Comparison of ENCODE assay signal across 8 cellular contexts in genomic region chr19:49816616-49817015, GRCh38. TPM values are rescaled to one million over a fixed set of nuclear protein-coding genes. Genes with fewer than 3 reads are reported as not detected.
A peak's percentile ranks its signal among the peaks of the same experiment; 100 is the strongest.
DNase-seq lines count a peak whose midpoint lies in the region; ATAC-seq, FAIRE-seq and TF ChIP-seq lines count a peak whose summit lies in the region.

No MANE protein-coding gene starts in this region.

- peaks cover 11% of the 10 kb centered on the region for H3K4me1 ChIP-seq in HUES48 (ENCODE audit: control insufficient read depth, insufficient read depth, low read length)
- peaks cover 23% of the 10 kb centered on the region for H3K4me1 ChIP-seq in keratinocyte (ENCODE audit: control insufficient read depth, extremely low read depth, insufficient read depth, low read length)
- peaks cover 14 to 65% (median 47%) of the 10 kb centered on the region in 6 donors for H3K4me1 ChIP-seq in spleen

- H3K4me1 Mint-ChIP-seq in activated T-helper 1 cell treated with anti-CD3 and anti-CD28 coated beads, Interleukin-12 subunit alpha, Interleukin-12 subunit beta, Interleukin-2, Interleukin-4 antibody, amounts not matched to agents 30 ng/mL and 10 ng/mL and 1 ng/mL, durations not matched to agents 14 hours and 24 hours and 36 hours (ENCODE audit: low read depth): peaks cover 36% of the 10 kb centered on the region

- no peak for TF ChIP-seq POLR2A in spleen (IDR thresholded peaks at IDR 0.05)

- peak overlapping the region; percentile 71; the same call in 1 of the 2 replicates for H3K4me3 ChIP-seq in HUES48 (ENCODE audit: low read depth, low read length)
- H3K4me3 ChIP-seq in keratinocyte (ENCODE audit: control insufficient read depth in 2 of 3, extremely low read depth in 1 of 3, insufficient read depth in 2 of 3, low read depth in 1 of 3, low read length in 3 of 3): peak overlapping the region in 1 of 3 experiments; percentile 43
- peak overlapping the region in 1 of 8 donors; percentile 94 for H3K4me3 ChIP-seq in spleen

- intact Hi-C loops in activated T-helper 1 cell treated with anti-CD3 and anti-CD28 coated beads, Interleukin-12 subunit alpha, Interleukin-12 subunit beta, Interleukin-2, Interleukin-4 antibody, amounts not matched to agents 30 ng/mL and 10 ng/mL and 1 ng/mL, durations not matched to agents 14 hours and 24 hours and 36 hours (cut with micrococcal nuclease): loop anchor here (1.0 to 10.0 kb wide), 3 partner anchors 34 to 222 kb away; partner anchors contain the start of gene PRR12
- intact Hi-C loops in spleen (cut with DNase I; ENCODE audit: low total_unique reads): no loop called here

- no peak for DNase-seq in activated T-helper 1 cell treated with anti-CD3 and anti-CD28 coated beads, Interleukin-12 subunit alpha, Interleukin-12 subunit beta, Interleukin-2, Interleukin-4 antibody, amounts not matched to agents 30 ng/mL and 10 ng/mL and 1 ng/mL, durations not matched to agents 14 hours and 24 hours and 36 hours (ENCODE audit: low spot score)
- DNase-seq in keratinocyte (ENCODE audit: low read depth, low spot score): no peak
- DNase-seq in spleen: no peak
- no peak for DNase-seq in AG20443 (ENCODE audit: low spot score)
- DNase-seq in SKM-1 (lab: John Stamatoyannopoulos, UW; ENCODE audit: unreplicated experiment): no peak
- no peak for DNase-seq in GM19240 (ENCODE audit: insufficient read length, low spot score)

- H3K27ac ChIP-seq in HUES48 (ENCODE audit: low read depth, low read length) (peak overlapping the region; percentile 49), keratinocyte (ENCODE audit: control insufficient read depth, insufficient read depth, low read length) (peak overlapping the region; percentile 71), spleen (peak overlapping the region in 7 of 8 donors; percentile 96 to 99 (median 98))

- H3K9me3 Mint-ChIP-seq in activated T-helper 1 cell treated with anti-CD3 and anti-CD28 coated beads, Interleukin-12 subunit alpha, Interleukin-12 subunit beta, Interleukin-2, Interleukin-4 antibody, amounts not matched to agents 30 ng/mL and 10 ng/mL and 1 ng/mL, durations not matched to agents 14 hours and 24 hours and 36 hours: no peaks in the 10 kb centered on the region

- no peak overlapping the region for H3K27ac Mint-ChIP-seq in activated T-helper 1 cell treated with anti-CD3 and anti-CD28 coated beads, Interleukin-12 subunit alpha, Interleukin-12 subunit beta, Interleukin-2, Interleukin-4 antibody, amounts not matched to agents 30 ng/mL and 10 ng/mL and 1 ng/mL, durations not matched to agents 14 hours and 24 hours and 36 hours

- peaks cover 25% of the 10 kb centered on the region for H3K79me2 ChIP-seq in keratinocyte (ENCODE audit: control insufficient read depth, insufficient read depth, low read length)

- 85 to 93% (median 88%) methylated on average over 16 of the region's 16 CpGs for WGBS in spleen, 5 donors

- H3K27me3 Mint-ChIP-seq in activated T-helper 1 cell treated with anti-CD3 and anti-CD28 coated beads, Interleukin-12 subunit alpha, Interleukin-12 subunit beta, Interleukin-2, Interleukin-4 antibody, amounts not matched to agents 30 ng/mL and 10 ng/mL and 1 ng/mL, durations not matched to agents 14 hours and 24 hours and 36 hours (ENCODE audit: insufficient read depth): no peaks in the 10 kb centered on the region

- no peaks in the 10 kb centered on the region for H3K27me3 ChIP-seq in HUES48 (ENCODE audit: control insufficient read depth, insufficient read depth, low read length)
- H3K27me3 ChIP-seq in keratinocyte (ENCODE audit: control insufficient read depth, extremely low read depth, insufficient read depth, low read length): no peaks in the 10 kb centered on the region
- no peaks in the 10 kb centered on the region for H3K27me3 ChIP-seq in spleen (replicated peaks in 1 of 7)

- no peaks in the 10 kb centered on the region for H3K36me3 Mint-ChIP-seq in activated T-helper 1 cell treated with anti-CD3 and anti-CD28 coated beads, Interleukin-12 subunit alpha, Interleukin-12 subunit beta, Interleukin-2, Interleukin-4 antibody, amounts not matched to agents 30 ng/mL and 10 ng/mL and 1 ng/mL, durations not matched to agents 14 hours and 24 hours and 36 hours (ENCODE audit: low read depth)

- peak overlapping the region; percentile 42 for H3K4me3 Mint-ChIP-seq in activated T-helper 1 cell treated with anti-CD3 and anti-CD28 coated beads, Interleukin-12 subunit alpha, Interleukin-12 subunit beta, Interleukin-2, Interleukin-4 antibody, amounts not matched to agents 30 ng/mL and 10 ng/mL and 1 ng/mL, durations not matched to agents 14 hours and 24 hours and 36 hours

- H3K9ac ChIP-seq in HUES48 (ENCODE audit: low read depth, low read length) (no peak overlapping the region), keratinocyte (ENCODE audit: control insufficient read depth, extremely low read depth, insufficient read depth, low read length) (peak overlapping the region; percentile 97)

- dilution Hi-C loops in keratinocyte (cut with MboI; ENCODE audit: extremely low pct_ligation_motif_present, low sequenced_read_pairs): no loop called here

- FAIRE-seq in keratinocyte (lab: Jason Lieb, UNC): no peak

- no peaks in the 10 kb centered on the region for H3K9me1 ChIP-seq in keratinocyte (ENCODE audit: control insufficient read depth, extremely low read depth, insufficient read depth, low read length)

- peak overlapping the region; percentile 80 for H3K4me2 ChIP-seq in keratinocyte (ENCODE audit: control insufficient read depth, extremely low read depth, insufficient read depth, low read depth, low read length)

- no peak overlapping the region for H2AFZ ChIP-seq in keratinocyte (ENCODE audit: control insufficient read depth, low read length)

- ATAC-seq in HG03280 (IDR thresholded peaks at IDR 0.05; ENCODE audit: unreplicated experiment): no peak

- H3K9me3 ChIP-seq in HUES48 (ENCODE audit: control insufficient read depth, insufficient read depth, low read length) (no peaks in the 10 kb centered on the region), keratinocyte (ENCODE audit: control insufficient read depth, low read depth, low read length) (no peaks in the 10 kb centered on the region), spleen (no peaks in the 10 kb centered on the region)

- no peak for TF ChIP-seq CTCF in keratinocyte (optimal IDR thresholded peaks at IDR 0.05 in 1 of 3, IDR thresholded peaks at IDR 0.05 in 1 of 3, conservative IDR thresholded peaks at IDR 0.05 in 1 of 3; ENCODE audit: extremely low read depth in 1 of 3, insufficient read depth in 2 of 3, low read length in 3 of 3)
- TF ChIP-seq CTCF in spleen (IDR thresholded peaks at IDR 0.05 in 8 of 11, conservative IDR thresholded peaks at IDR 0.05 in 3 of 11): no peak

- H4K20me1 ChIP-seq in keratinocyte (ENCODE audit: control insufficient read depth, extremely low read depth, insufficient read depth, low read length): no peaks in the 10 kb centered on the region

- H3K36me3 ChIP-seq in HUES48 (ENCODE audit: control insufficient read depth, insufficient read depth, low read length) (peaks cover 13% of the 10 kb centered on the region; the same call in 1 of the 2 replicates), keratinocyte (ENCODE audit: control insufficient read depth in 2 of 2, extremely low read depth in 1 of 2, insufficient read depth in 2 of 2, low read length in 2 of 2) (peaks cover 0 to 5% of the 10 kb centered on the region in 2 experiments), spleen (peaks cover 0 to 17% (median 5%) of the 10 kb centered on the region in 6 donors)

RNA-seq across cellular contexts. Expression of gene MED25, which starts 1.5 kb away (rescaled TPM):
- total RNA-seq in activated T-helper 1 cell treated with anti-CD3 and anti-CD28 coated beads, Interleukin-12 subunit alpha, Interleukin-12 subunit beta, Interleukin-2, Interleukin-4 antibody, amounts not matched to agents 30 ng/mL and 10 ng/mL and 1 ng/mL, durations not matched to agents 14 hours and 24 hours and 36 hours: 54.2 and 54.5 TPM in 2 replicates
- polyA plus RNA-seq in keratinocyte: 12.5 to 37.0 TPM (median 13.9 TPM) in 3 replicates
- polyA plus RNA-seq in keratinocyte (2011; ENCODE audit: low read depth): 20.1 TPM
- polyA plus RNA-seq in keratinocyte (2011; cell fraction: cytosol; rRNA removed): 20.7 and 27.7 TPM in 2 replicates
- 58.1 and 61.4 TPM in 2 replicates for polyA plus RNA-seq in keratinocyte (2011; cell fraction: nucleus; rRNA removed)
- 27.4 and 33.9 TPM in 2 replicates for polyA plus RNA-seq in keratinocyte (2012; ENCODE audit: low replicate concordance)
- polyA minus RNA-seq in keratinocyte: 22.8 to 132 TPM (median 30.2 TPM) in 3 replicates
- polyA minus RNA-seq in keratinocyte (2011; cell fraction: cytosol; rRNA and poly(A)+ RNA removed): 34.0 TPM
- polyA minus RNA-seq in keratinocyte (2011; cell fraction: nucleus; rRNA and poly(A)+ RNA removed): 20.8 and 31.6 TPM in 2 replicates
- 10 to 100 TPM; 29.4 to 61.0 (median 50.7) TPM for total RNA-seq in spleen
- polyA plus RNA-seq in spleen: 10 to 100 TPM; 26.6 to 42.7 (median 35.3) TPM

RNA-seq across cellular contexts. Expression of gene FUZ, which starts 3.5 kb away (rescaled TPM):
- total RNA-seq in activated T-helper 1 cell treated with anti-CD3 and anti-CD28 coated beads, Interleukin-12 subunit alpha, Interleukin-12 subunit beta, Interleukin-2, Interleukin-4 antibody, amounts not matched to agents 30 ng/mL and 10 ng/mL and 1 ng/mL, durations not matched to agents 14 hours and 24 hours and 36 hours: 14.0 and 18.8 TPM in 2 replicates
- 2.6 to 4.7 TPM (median 3.7 TPM) in 3 replicates for polyA plus RNA-seq in keratinocyte
- polyA plus RNA-seq in keratinocyte (2011; ENCODE audit: low read depth): 1.1 TPM
- polyA plus RNA-seq in keratinocyte (2011; cell fraction: cytosol; rRNA removed): 2.1 and 4.0 TPM in 2 replicates
- 3.8 and 4.3 TPM in 2 replicates for polyA plus RNA-seq in keratinocyte (2011; cell fraction: nucleus; rRNA removed)
- polyA plus RNA-seq in keratinocyte (2012; ENCODE audit: low replicate concordance): 3.8 and 5.1 TPM in 2 replicates
- polyA minus RNA-seq in keratinocyte: 1.9 to 4.9 TPM (median 2.9 TPM) in 3 replicates
- 3.6 TPM for polyA minus RNA-seq in keratinocyte (2011; cell fraction: cytosol; rRNA and poly(A)+ RNA removed)
- 0.74 and 4.3 TPM in 2 replicates for polyA minus RNA-seq in keratinocyte (2011; cell fraction: nucleus; rRNA and poly(A)+ RNA removed)
- 10 to 100 TPM; 10.7 to 22.1 (median 15.1) TPM for total RNA-seq in spleen
- 10 to 100 TPM; 16.7 to 20.3 (median 16.9) TPM for polyA plus RNA-seq in spleen

RNA-seq across cellular contexts. Expression of gene PTOV1, which starts 34.3 kb away (rescaled TPM):
- 107 and 113 TPM in 2 replicates for total RNA-seq in activated T-helper 1 cell treated with anti-CD3 and anti-CD28 coated beads, Interleukin-12 subunit alpha, Interleukin-12 subunit beta, Interleukin-2, Interleukin-4 antibody, amounts not matched to agents 30 ng/mL and 10 ng/mL and 1 ng/mL, durations not matched to agents 14 hours and 24 hours and 36 hours
- 22.9 to 49.0 TPM (median 32.1 TPM) in 3 replicates for polyA plus RNA-seq in keratinocyte
- 54.8 TPM for polyA plus RNA-seq in keratinocyte (2011; ENCODE audit: low read depth)
- polyA plus RNA-seq in keratinocyte (2011; cell fraction: cytosol; rRNA removed): 22.2 and 39.2 TPM in 2 replicates
- 59.3 and 74.1 TPM in 2 replicates for polyA plus RNA-seq in keratinocyte (2011; cell fraction: nucleus; rRNA removed)
- 74.8 and 79.1 TPM in 2 replicates for polyA plus RNA-seq in keratinocyte (2012; ENCODE audit: low replicate concordance)
- polyA minus RNA-seq in keratinocyte: 39.9 to 100 TPM (median 40.4 TPM) in 3 replicates
- polyA minus RNA-seq in keratinocyte (2011; cell fraction: cytosol; rRNA and poly(A)+ RNA removed): 84.6 TPM
- polyA minus RNA-seq in keratinocyte (2011; cell fraction: nucleus; rRNA and poly(A)+ RNA removed): 26.4 and 29.0 TPM in 2 replicates
- 100 to 1,000 TPM in 3 of 7 donors, 10 to 100 TPM in 4; 69.6 to 127 (median 98.4) TPM for total RNA-seq in spleen
- polyA plus RNA-seq in spleen: 100 to 1,000 TPM in 1 of 3 donors, 10 to 100 TPM in 2; 61.4 to 120 (median 70.9) TPM

RNA-seq across cellular contexts. Expression of gene AP2A1, which starts 49.8 kb away (rescaled TPM):
- total RNA-seq in activated T-helper 1 cell treated with anti-CD3 and anti-CD28 coated beads, Interleukin-12 subunit alpha, Interleukin-12 subunit beta, Interleukin-2, Interleukin-4 antibody, amounts not matched to agents 30 ng/mL and 10 ng/mL and 1 ng/mL, durations not matched to agents 14 hours and 24 hours and 36 hours: 61.1 and 63.6 TPM in 2 replicates
- polyA plus RNA-seq in keratinocyte (36.7 to 67.7 TPM (median 52.7 TPM) in 3 replicates), spleen (10 to 100 TPM; 18.1 to 43.6 (median 19.0) TPM)
- 31.9 TPM for polyA plus RNA-seq in keratinocyte (2011; ENCODE audit: low read depth)
- polyA plus RNA-seq in keratinocyte (2011; cell fraction: cytosol; rRNA removed): 44.9 and 111 TPM in 2 replicates
- 80.4 and 106 TPM in 2 replicates for polyA plus RNA-seq in keratinocyte (2011; cell fraction: nucleus; rRNA removed)
- 49.2 and 87.1 TPM in 2 replicates for polyA plus RNA-seq in keratinocyte (2012; ENCODE audit: low replicate concordance)
- 92.8 to 146 TPM (median 95.8 TPM) in 3 replicates for polyA minus RNA-seq in keratinocyte
- 188 TPM for polyA minus RNA-seq in keratinocyte (2011; cell fraction: cytosol; rRNA and poly(A)+ RNA removed)
- 88.5 and 96.2 TPM in 2 replicates for polyA minus RNA-seq in keratinocyte (2011; cell fraction: nucleus; rRNA and poly(A)+ RNA removed)
- 100 to 1,000 TPM in 3 of 7 donors, 10 to 100 TPM in 4; 79.8 to 108 (median 95.4) TPM for total RNA-seq in spleen

RNA-seq across cellular contexts. Expression of gene PNKP, which starts 50.8 kb away (rescaled TPM):
- 138 and 141 TPM in 2 replicates for total RNA-seq in activated T-helper 1 cell treated with anti-CD3 and anti-CD28 coated beads, Interleukin-12 subunit alpha, Interleukin-12 subunit beta, Interleukin-2, Interleukin-4 antibody, amounts not matched to agents 30 ng/mL and 10 ng/mL and 1 ng/mL, durations not matched to agents 14 hours and 24 hours and 36 hours
- polyA plus RNA-seq in keratinocyte (19.3 to 26.4 TPM (median 19.6 TPM) in 3 replicates), spleen (100 to 1,000 TPM in 1 of 3 donors, 10 to 100 TPM in 2; 36.6 to 135 (median 66.2) TPM)
- 12.0 TPM for polyA plus RNA-seq in keratinocyte (2011; ENCODE audit: low read depth)
- 6.5 and 15.1 TPM in 2 replicates for polyA plus RNA-seq in keratinocyte (2011; cell fraction: cytosol; rRNA removed)
- 58.6 and 72.5 TPM in 2 replicates for polyA plus RNA-seq in keratinocyte (2011; cell fraction: nucleus; rRNA removed)
- 20.7 and 36.0 TPM in 2 replicates for polyA plus RNA-seq in keratinocyte (2012; ENCODE audit: low replicate concordance)
- polyA minus RNA-seq in keratinocyte: 12.3 to 38.4 TPM (median 17.5 TPM) in 3 replicates
- polyA minus RNA-seq in keratinocyte (2011; cell fraction: cytosol; rRNA and poly(A)+ RNA removed): 22.1 TPM
- polyA minus RNA-seq in keratinocyte (2011; cell fraction: nucleus; rRNA and poly(A)+ RNA removed): 29.1 and 33.6 TPM in 2 replicates
- total RNA-seq in spleen: 100 to 1,000 TPM in 5 of 7 donors, 10 to 100 TPM in 2; 80.9 to 203 (median 111) TPM
